Comparison of ENCODE assay signal across 12 cellular contexts in genomic region chr1:1302006-1302430, GRCh38. TPM values are rescaled to one million over a fixed set of nuclear protein-coding genes. Genes with fewer than 3 reads are reported as not detected.
DNase-seq lines count a peak whose midpoint lies in the region; ATAC-seq and TF ChIP-seq lines count a peak whose summit lies in the region.
"Had no signal": no experiment of that assay in that cellular context is flagged by ENCODE, and none has a peak within 500 bp of the region (broad histone marks: within the 10 kb centered on the region; RNA-seq: fewer than 3 reads in every experiment).

No MANE protein-coding gene starts in this region.

- H3K4me3 ChIP-seq in SK-N-SH (ENCODE audit: low read depth in 2 of 2, low read length in 1 of 2) (no peak overlapping the region), Loucy (ENCODE audit: low read length, poor library complexity, severe bottlenecking) (no peak overlapping the region), endodermal cell (ENCODE audit: low read length) (no peak overlapping the region), psoas muscle (no peak overlapping the region)
- no peak overlapping the region for H3K4me3 ChIP-seq in CD8-positive, alpha-beta memory T cell (ENCODE audit: low read length)

- H3K27me3 Mint-ChIP-seq in endodermal cell (ENCODE audit: insufficient read depth), result no peaks in the 10 kb centered on the region
- H3K27me3 Mint-ChIP-seq in CD8-positive, alpha-beta memory T cell, result no peaks in the 10 kb centered on the region

- DNase-seq in SK-N-SH, result peak; percentile 63
- DNase-seq in endodermal cell, result peak; percentile 75
- DNase-seq in psoas muscle, result no peak
- DNase-seq in CD8-positive, alpha-beta memory T cell, result no peak
- no peak for DNase-seq in middle frontal gyrus (ENCODE audit: extremely low spot score, low spot score)
- DNase-seq: activated CD4-positive, alpha-beta T cell treated with anti-CD3 and anti-CD28 coated beads for 48 hours; GOT3; NCI-H1436 treated with DMSO at 0.1 percent for 48 hours; trophoblast cell had no signal

- H3K36me3 ChIP-seq in SK-N-SH (replicated peaks in 1 of 2; ENCODE audit: control insufficient read depth in 1 of 2, insufficient read depth in 2 of 2, low read length in 1 of 2) (peaks cover 0 to 3% of the 10 kb centered on the region in 2 experiments), Loucy (ENCODE audit: insufficient read depth, low read length) (no peaks in the 10 kb centered on the region), endodermal cell (ENCODE audit: control insufficient read depth, insufficient read depth, low read length) (no peaks in the 10 kb centered on the region), psoas muscle (ENCODE audit: insufficient read depth in 1 of 2, low read depth in 1 of 2) (peaks cover 0 to 9% of the 10 kb centered on the region in 2 donors)
- no peaks in the 10 kb centered on the region for H3K36me3 ChIP-seq in CD8-positive, alpha-beta memory T cell (ENCODE audit: insufficient read depth, low read length)

- TF ChIP-seq CTCF in SK-N-SH (IDR thresholded peaks at IDR 0.05), result peak; percentile 51
- TF ChIP-seq CTCF in Loucy (conservative IDR thresholded peaks at IDR 0.05; ENCODE audit: low read length), result peak; percentile 69
- peak; percentile 82 for TF ChIP-seq CTCF in endodermal cell (conservative IDR thresholded peaks at IDR 0.05)
- peak; percentile 25 for TF ChIP-seq CTCF in psoas muscle (IDR thresholded peaks at IDR 0.05)

- no peak for ATAC-seq in SK-N-SH treated with all-trans-retinoic acid at 6 μM for 48 hours
- ATAC-seq in psoas muscle, result no peak
- no peak for ATAC-seq in HG03159 (IDR thresholded peaks at IDR 0.05; ENCODE audit: unreplicated experiment)

- H3K9ac ChIP-seq in SK-N-SH (no peak overlapping the region), Loucy (ENCODE audit: low read depth, low read length, poor library complexity, severe bottlenecking) (no peak overlapping the region), endodermal cell (ENCODE audit: extremely low read depth, low read length, poor library complexity, severe bottlenecking) (no peak overlapping the region)

- H3K4me2 ChIP-seq in SK-N-SH (no peak overlapping the region), Loucy (ENCODE audit: low read depth, low read length, poor library complexity, severe bottlenecking) (no peak overlapping the region)

- no peak overlapping the region for H3K4me3 Mint-ChIP-seq in endodermal cell
- H3K4me3 Mint-ChIP-seq in CD8-positive, alpha-beta memory T cell, result no peak overlapping the region

- H3K79me2 ChIP-seq in SK-N-SH (ENCODE audit: insufficient read depth) (peaks cover 28% of the 10 kb centered on the region), Loucy (ENCODE audit: insufficient read depth, low read length) (peaks cover 13% of the 10 kb centered on the region)

- H3F3A ChIP-seq in SK-N-SH (replicated peaks; ENCODE audit: insufficient read depth), result no peaks in the 10 kb centered on the region
- no peaks in the 10 kb centered on the region for H3F3A ChIP-seq in Loucy (ENCODE audit: low read depth)

- H2AFZ ChIP-seq in SK-N-SH (ENCODE audit: low read depth) (no peak overlapping the region), Loucy (ENCODE audit: low read length) (no peak overlapping the region)

- no peak overlapping the region for H3K27ac Mint-ChIP-seq in endodermal cell
- H3K27ac Mint-ChIP-seq in CD8-positive, alpha-beta memory T cell, result no peak overlapping the region

- intact Hi-C loops in psoas muscle (cut with DNase I), result no loop called here

- H4K20me1 ChIP-seq in SK-N-SH (ENCODE audit: insufficient read depth) (peaks cover 11% of the 10 kb centered on the region; the same call in 1 of the 2 replicates), Loucy (ENCODE audit: insufficient read depth, low read length, poor library complexity, severe bottlenecking) (peaks cover 23% of the 10 kb centered on the region)

- TF ChIP-seq EP300 in SK-N-SH (IDR thresholded peaks at IDR 0.05; ENCODE audit: borderline replicate concordance in 1 of 2, low read depth in 1 of 2, low read length in 1 of 2), result no peak

- H3K27me3 ChIP-seq in SK-N-SH (ENCODE audit: insufficient read depth), result no peaks in the 10 kb centered on the region
- H3K27me3 ChIP-seq in Loucy (ENCODE audit: insufficient read depth, low read length, poor library complexity, severe bottlenecking), result no peaks in the 10 kb centered on the region
- H3K27me3 ChIP-seq in endodermal cell (ENCODE audit: control insufficient read depth, insufficient read depth, low read length, poor library complexity, severe bottlenecking), result no peaks in the 10 kb centered on the region
- no peaks in the 10 kb centered on the region for H3K27me3 ChIP-seq in psoas muscle (ENCODE audit: insufficient read depth in 3 of 3, low read length in 2 of 3)
- no peaks in the 10 kb centered on the region for H3K27me3 ChIP-seq in CD8-positive, alpha-beta memory T cell (ENCODE audit: insufficient read depth, low read length, poor library complexity, severe bottlenecking)

- H3K9me3 Mint-ChIP-seq in endodermal cell, result no peaks in the 10 kb centered on the region
- H3K9me3 Mint-ChIP-seq in CD8-positive, alpha-beta memory T cell, result no peaks in the 10 kb centered on the region

- TF ChIP-seq RAD21 in SK-N-SH (IDR thresholded peaks at IDR 0.05; ENCODE audit: low read length), result no peak

- H3K36me3 Mint-ChIP-seq in endodermal cell (ENCODE audit: low read depth), result no peaks in the 10 kb centered on the region
- no peaks in the 10 kb centered on the region for H3K36me3 Mint-ChIP-seq in CD8-positive, alpha-beta memory T cell

- H3K9me3 ChIP-seq in SK-N-SH (no peaks in the 10 kb centered on the region), Loucy (ENCODE audit: insufficient read depth, low read depth, low read length) (no peaks in the 10 kb centered on the region), endodermal cell (ENCODE audit: control insufficient read depth, low read length) (no peaks in the 10 kb centered on the region), psoas muscle (no peaks in the 10 kb centered on the region)
- no peaks in the 10 kb centered on the region for H3K9me3 ChIP-seq in CD8-positive, alpha-beta memory T cell (ENCODE audit: low read length)

- POLR2A ChIA-PET in SK-N-SH (lab: Yijun Ruan, JAX), result no interaction called here
- POLR2A ChIA-PET in CD8-positive, alpha-beta memory T cell (lab: Charles Lee), result no interaction called here

- peaks cover 13% of the 10 kb centered on the region for H3K4me1 Mint-ChIP-seq in endodermal cell
- H3K4me1 Mint-ChIP-seq in CD8-positive, alpha-beta memory T cell, result peaks cover 13 to 24% (median 20%) of the 10 kb centered on the region in 3 donors

- CTCF ChIA-PET in SK-N-SH (lab: Yijun Ruan, JAX), result interaction anchor here (1.0 to 3.7 kb wide), 2 partner anchors 11 to 24 kb away, joined by 3 to 44 read pairs; no protein-coding TSS in a partner anchor
- CTCF ChIA-PET in CD8-positive, alpha-beta memory T cell (lab: Charles Lee), result interaction anchor here (0.8 to 1.5 kb wide), 2 partner anchors 10 to 15 kb away, joined by 3 read pairs; no protein-coding TSS in a partner anchor

- H3K9me2 ChIP-seq in SK-N-SH (no peaks in the 10 kb centered on the region), Loucy (replicated peaks; ENCODE audit: low read depth, low read length) (no peaks in the 10 kb centered on the region)

- H3K4me1 ChIP-seq in SK-N-SH (ENCODE audit: control insufficient read depth in 1 of 2, insufficient read depth in 2 of 2, low read depth in 1 of 2, low read length in 1 of 2) (peaks cover 13 to 44% of the 10 kb centered on the region in 2 experiments; a peak in 2 of 4 replicates), Loucy (ENCODE audit: insufficient read depth, low read length, poor library complexity, severe bottlenecking) (peaks cover 18% of the 10 kb centered on the region), endodermal cell (ENCODE audit: control insufficient read depth, insufficient read depth, low read length) (peaks cover 20% of the 10 kb centered on the region), psoas muscle (peaks cover 31% of the 10 kb centered on the region)
- peaks cover 27% of the 10 kb centered on the region for H3K4me1 ChIP-seq in CD8-positive, alpha-beta memory T cell (ENCODE audit: insufficient read depth, low read length)

- no peak overlapping the region; a peak in 1 of 4 replicates for H3K27ac ChIP-seq in SK-N-SH (ENCODE audit: low read depth in 2 of 2, low read length in 1 of 2)
- H3K27ac ChIP-seq in endodermal cell (ENCODE audit: low read depth, low read length), result no peak overlapping the region
- H3K27ac ChIP-seq in psoas muscle, result no peak overlapping the region
- no peak overlapping the region for H3K27ac ChIP-seq in CD8-positive, alpha-beta memory T cell (ENCODE audit: low read depth, low read length)

- WGBS in SK-N-SH (ENCODE audit: low lambda C conversion rate), result no CpG with 5 or more reads among the region's 9 CpGs
- WGBS in endodermal cell (ENCODE audit: insufficient coverage in 1 of 2, insufficient read length in 1 of 2), 2 experiments, result 90% methylated on average over 4 to 9 of the region's 9 CpGs
- WGBS in psoas muscle, 3 donors, result 91 to 93% (median 91%) methylated on average over 8 to 9 of the region's 9 CpGs

RNA-seq across cellular contexts. Expression of gene ACAP3, which starts 5.7 kb away (rescaled TPM):
- polyA plus RNA-seq in SK-N-SH (2012; rRNA removed) (51.7 and 66.4 TPM in 2 replicates), psoas muscle (10 to 100 TPM; 14.7 to 23.7 (median 15.5) TPM)
- 8.8 and 14.1 TPM in 2 replicates for polyA plus RNA-seq in SK-N-SH (2012; cell fraction: cytosol; rRNA removed)
- 444 and 648 TPM in 2 replicates for polyA plus RNA-seq in SK-N-SH (2012; cell fraction: nucleus; rRNA removed)
- total RNA-seq in endodermal cell (10 to 100 TPM; 36.8 to 43.5 TPM), psoas muscle (10 to 100 TPM; 20.8 to 32.0 (median 26.3) TPM)
- 82.9 TPM for polyA plus RNA-seq in endodermal cell (2013, experiment 1 of 2)
- 63.3 TPM for polyA plus RNA-seq in endodermal cell (2013, experiment 2 of 2)
- 10 to 100 TPM; 36.4 to 38.8 TPM for total RNA-seq in CD8-positive, alpha-beta memory T cell
- polyA plus RNA-seq in CD8-positive, alpha-beta memory T cell, result 6.9 TPM

RNA-seq across cellular contexts. Expression of gene PUSL1, which starts 6.4 kb away (rescaled TPM):
- polyA plus RNA-seq in SK-N-SH (2012; rRNA removed) (13.9 and 19.0 TPM in 2 replicates), psoas muscle (1 to 10 TPM; 7.9 to 9.1 (median 9.0) TPM)
- 7.1 and 11.8 TPM in 2 replicates for polyA plus RNA-seq in SK-N-SH (2012; cell fraction: cytosol; rRNA removed)
- polyA plus RNA-seq in SK-N-SH (2012; cell fraction: nucleus; rRNA removed), result 24.9 and 36.1 TPM in 2 replicates
- total RNA-seq in endodermal cell (10 to 100 TPM; 21.7 to 23.8 TPM), psoas muscle (1 to 10 TPM; 3.7 to 7.3 (median 5.8) TPM)
- 18.6 TPM for polyA plus RNA-seq in endodermal cell (2013, experiment 1 of 2)
- polyA plus RNA-seq in endodermal cell (2013, experiment 2 of 2), result 18.3 TPM
- total RNA-seq in CD8-positive, alpha-beta memory T cell, result 10 to 100 TPM; 32.9 to 34.3 TPM
- polyA plus RNA-seq in CD8-positive, alpha-beta memory T cell, result 22.0 TPM

RNA-seq across cellular contexts. Expression of gene SCNN1D, which starts 21.8 kb away (rescaled TPM):
- polyA plus RNA-seq in SK-N-SH (2012; rRNA removed) (2.6 and 2.9 TPM in 2 replicates), psoas muscle (1 to 10 TPM in 2 of 3 donors, under 1 TPM in 1; 0.48 to 2.0 (median 1.6) TPM)
- polyA plus RNA-seq in SK-N-SH (2012; cell fraction: cytosol; rRNA removed), result 0.24 and 0.54 TPM in 2 replicates
- polyA plus RNA-seq in SK-N-SH (2012; cell fraction: nucleus; rRNA removed), result 23.3 and 31.4 TPM in 2 replicates
- total RNA-seq in endodermal cell (1 to 10 TPM; 5.4 TPM), psoas muscle (1 to 10 TPM; 1.4 to 3.5 (median 1.4) TPM)
- 6.1 TPM for polyA plus RNA-seq in endodermal cell (2013, experiment 1 of 2)
- 5.5 TPM for polyA plus RNA-seq in endodermal cell (2013, experiment 2 of 2)
- total RNA-seq in CD8-positive, alpha-beta memory T cell, result 1 to 10 TPM; 2.9 to 5.0 TPM
- 0.09 TPM for polyA plus RNA-seq in CD8-positive, alpha-beta memory T cell

RNA-seq across cellular contexts. Expression of gene INTS11, which starts 22.4 kb away (rescaled TPM):
- polyA plus RNA-seq in SK-N-SH (2012; rRNA removed), result 137 and 141 TPM in 2 replicates
- 42.5 and 60.8 TPM in 2 replicates for polyA plus RNA-seq in SK-N-SH (2012; cell fraction: cytosol; rRNA removed)
- polyA plus RNA-seq in SK-N-SH (2012; cell fraction: nucleus; rRNA removed), result 483 and 499 TPM in 2 replicates
- total RNA-seq in endodermal cell, result 100 to 1,000 TPM; 146 to 153 TPM
- 107 TPM for polyA plus RNA-seq in endodermal cell (2013, experiment 1 of 2)
- polyA plus RNA-seq in endodermal cell (2013, experiment 2 of 2), result 92.4 TPM
- 10 to 100 TPM; 55.6 to 80.8 (median 64.0) TPM for total RNA-seq in psoas muscle
- polyA plus RNA-seq in psoas muscle, result 10 to 100 TPM; 71.2 to 72.7 (median 71.8) TPM
- 100 to 1,000 TPM; 117 to 118 TPM for total RNA-seq in CD8-positive, alpha-beta memory T cell
- polyA plus RNA-seq in CD8-positive, alpha-beta memory T cell, result 70.5 TPM

RNA-seq across cellular contexts. Expression of gene CPTP, which starts 22.6 kb away (rescaled TPM):
- polyA plus RNA-seq in SK-N-SH (2012; rRNA removed) (12.3 and 13.4 TPM in 2 replicates), psoas muscle (10 to 100 TPM; 31.3 to 38.1 (median 33.4) TPM)
- polyA plus RNA-seq in SK-N-SH (2012; cell fraction: cytosol; rRNA removed), result 5.8 and 11.0 TPM in 2 replicates
- polyA plus RNA-seq in SK-N-SH (2012; cell fraction: nucleus; rRNA removed), result 9.9 and 14.4 TPM in 2 replicates
- total RNA-seq in endodermal cell (10 to 100 TPM; 12.0 to 13.6 TPM), psoas muscle (10 to 100 TPM; 18.2 to 39.5 (median 23.8) TPM)
- polyA plus RNA-seq in endodermal cell (2013, experiment 1 of 2), result 12.8 TPM
- 11.3 TPM for polyA plus RNA-seq in endodermal cell (2013, experiment 2 of 2)
- total RNA-seq in CD8-positive, alpha-beta memory T cell, result 10 to 100 TPM; 17.6 to 18.3 TPM
- polyA plus RNA-seq in CD8-positive, alpha-beta memory T cell, result 23.6 TPM

Comparison
In these comparisons a context has a peak if more than half of its experiments do, and no peak if none do; other contexts are left out.
1. DNase-seq: peak in SK-N-SH (single experiment) and endodermal cell (single experiment); none in psoas muscle (0 of 2), CD8-positive, alpha-beta memory T cell (0 of 5) and middle frontal gyrus (single experiment).
2. CTCF ChIP-seq: peak in every context shown above with its lines; median percentile 82 in endodermal cell; 69 in Loucy; 51 in SK-N-SH; 25 in psoas muscle.